Comparison of ENCODE assay signal across 8 cellular contexts in the genomic region with DNA sequence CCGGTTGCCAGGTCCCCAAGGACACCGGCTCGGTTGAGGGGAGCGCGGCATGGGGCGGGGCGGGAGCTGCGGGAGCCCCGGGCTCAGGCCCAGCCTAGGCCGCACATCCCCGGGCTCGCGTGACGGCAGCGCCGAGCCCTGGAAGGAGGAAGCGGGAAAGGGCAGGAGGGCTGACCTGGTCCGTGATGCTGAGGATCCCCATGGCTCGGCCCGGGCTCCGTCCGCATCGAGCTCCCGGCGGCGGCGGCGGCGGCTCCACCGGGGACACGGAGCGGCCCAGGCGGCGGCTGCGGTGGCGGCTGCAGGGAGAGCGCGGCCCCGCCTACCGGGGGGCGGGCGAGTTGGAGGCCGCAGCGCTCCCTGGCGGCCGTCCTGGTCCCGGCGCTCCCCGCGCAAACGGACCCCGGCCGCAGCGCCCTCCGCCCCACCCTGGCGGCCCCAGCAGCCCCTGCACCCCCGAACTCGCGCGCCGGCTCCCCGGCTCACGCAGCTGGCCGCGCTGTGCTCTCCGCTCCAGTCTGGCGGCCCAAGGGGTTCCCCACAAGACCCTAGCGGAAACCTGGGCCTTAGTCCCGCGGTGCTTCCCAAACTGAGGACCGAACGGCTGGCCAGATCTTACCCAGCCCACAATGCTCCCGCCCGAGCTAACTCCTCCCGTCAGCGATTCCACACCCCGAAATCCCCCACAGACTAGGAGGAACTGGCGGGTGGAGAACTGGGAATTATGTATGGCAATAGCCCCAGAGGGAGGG. TPM values are rescaled to one million over a fixed set of nuclear protein-coding genes. Genes with fewer than 3 reads are reported as not detected.
DNase-seq lines count a peak whose midpoint lies in the region; ATAC-seq and TF ChIP-seq lines count a peak whose summit lies in the region.

A gene (minus strand): TSS at position 317 of the 752 bp plus-strand sequence. CDS start 115 bp downstream, at position 202.

- no peaks in the 10 kb centered on the region for H3K27me3 ChIP-seq in neural progenitor cell
- no peaks in the 10 kb centered on the region for H3K27me3 ChIP-seq in stomach smooth muscle (ENCODE audit: control insufficient read depth in 1 of 2, insufficient read depth in 2 of 2, low read length in 2 of 2)

- POLR2A ChIA-PET in RWPE1 (lab: Yijun Ruan, JAX; ENCODE audit: low non-redundant PET), result no interaction called here

- H3K4me3 ChIP-seq in foreskin fibroblast (ENCODE audit: low read depth in 1 of 2, low read length in 2 of 2), result peak within 1 kb of the TSS; percentile 74 to 87
- H3K4me3 ChIP-seq in neural progenitor cell, result peak within 1 kb of the TSS; percentile 100
- peak within 1 kb of the TSS; percentile 88 to 96 for H3K4me3 ChIP-seq in stomach smooth muscle (ENCODE audit: low read length in 2 of 2)

- H3K27ac Mint-ChIP-seq in neural progenitor cell, result peak within 1 kb of the TSS; percentile 77

- H3K4me1 Mint-ChIP-seq in neural progenitor cell, result peaks cover 18% of the 10 kb centered on the region

- H3K27ac ChIP-seq in KOPT-K1 (ENCODE audit: low read depth, low read length, poor library complexity, severe bottlenecking) (peak within 1 kb of the TSS; percentile 81), RWPE1 (peak within 1 kb of the TSS; percentile 90), neural progenitor cell (peak within 1 kb of the TSS; percentile 46), stomach smooth muscle (ENCODE audit: low read length) (peak within 1 kb of the TSS; percentile 79)

- H3K4me2 ChIP-seq in neural progenitor cell, result peak within 1 kb of the TSS; percentile 100

- peaks cover 18% of the 10 kb centered on the region for H3K36me3 Mint-ChIP-seq in neural progenitor cell

- peak; percentile 89 for ATAC-seq in GM21737 (IDR thresholded peaks at IDR 0.05; ENCODE audit: unreplicated experiment)

- H2AFZ ChIP-seq in neural progenitor cell (replicated peaks), result peak within 1 kb of the TSS; percentile 92

- H4K20me1 ChIP-seq in neural progenitor cell (ENCODE audit: low read depth), result peaks cover 25% of the 10 kb centered on the region

- peaks cover 30% of the 10 kb centered on the region for H3K79me2 ChIP-seq in neural progenitor cell (ENCODE audit: low read depth)

- H3K4me1 ChIP-seq in neural progenitor cell (peaks cover 17% of the 10 kb centered on the region), stomach smooth muscle (ENCODE audit: control insufficient read depth, insufficient read depth, low read length) (peaks cover 28% of the 10 kb centered on the region)

- H3F3A ChIP-seq in neural progenitor cell (ENCODE audit: low read depth), result peaks cover 22% of the 10 kb centered on the region

- H3K36me3 ChIP-seq in KOPT-K1 (ENCODE audit: insufficient read depth, low read length), result peaks cover 38% of the 10 kb centered on the region
- H3K36me3 ChIP-seq in neural progenitor cell, result no peaks in the 10 kb centered on the region
- H3K36me3 ChIP-seq in stomach smooth muscle (ENCODE audit: control insufficient read depth in 2 of 2, insufficient read depth in 2 of 2, low read length in 2 of 2), result peaks cover 27 to 29% of the 10 kb centered on the region in 2 donors

- no peaks in the 10 kb centered on the region for H3K9me3 Mint-ChIP-seq in neural progenitor cell

- TF ChIP-seq CTCF in RWPE1 (conservative IDR thresholded peaks at IDR 0.05; ENCODE audit: low read depth), result peak; percentile 88
- peak; percentile 6 for TF ChIP-seq CTCF in foreskin fibroblast (IDR thresholded peaks at IDR 0.05; ENCODE audit: low read depth, low read length)
- TF ChIP-seq CTCF in neural progenitor cell (IDR thresholded peaks at IDR 0.05), result peak; percentile 71

- H3K4me3 Mint-ChIP-seq in neural progenitor cell, result peak within 1 kb of the TSS; percentile 98

- H3K27me3 Mint-ChIP-seq in neural progenitor cell (ENCODE audit: insufficient read depth, low read depth), result peaks cover 2% of the 10 kb centered on the region

- CTCF ChIA-PET in RWPE1 (lab: Yijun Ruan, JAX), result interaction anchor here (0.5 to 1.8 kb wide), 13 partner anchors 8 to 330 kb away, joined by 3 to 7 read pairs (median 4); a partner anchor contains a TSS

- H3K9me3 ChIP-seq in KOPT-K1 (ENCODE audit: insufficient read depth, low read length, poor library complexity, severe bottlenecking), result no peaks in the 10 kb centered on the region
- no peaks in the 10 kb centered on the region for H3K9me3 ChIP-seq in neural progenitor cell (ENCODE audit: low read depth)
- no peaks in the 10 kb centered on the region for H3K9me3 ChIP-seq in stomach smooth muscle (ENCODE audit: control insufficient read depth in 2 of 2, low read length in 2 of 2)

- peak within 1 kb of the TSS; percentile 95 for H3K9ac ChIP-seq in neural progenitor cell
- H3K9ac ChIP-seq in stomach smooth muscle (ENCODE audit: low read length in 2 of 2), result peak within 1 kb of the TSS; percentile 83 to 92

- DNase-seq in ELR (ENCODE audit: low read depth) (peak; percentile 84), RWPE1 (ENCODE audit: low spot score) (peak; percentile 86), foreskin fibroblast (peak; percentile 72 to 92), neural progenitor cell (ENCODE audit: low spot score) (peak; percentile 94)
- DNase-seq in activated effector memory CD4-positive, alpha-beta T cell treated with anti-CD3 and anti-CD28 coated beads, Interleukin-2, amount 50 U/mL, for 16 hours, result peak; percentile 93

RNA-seq across cellular contexts. Expression of the gene that starts here (rescaled TPM):
- 9.1 and 18.1 TPM in 2 replicates for total RNA-seq in neural progenitor cell (ENCODE audit: low replicate concordance)

Comparison
In these comparisons a context has a peak if more than half of its experiments do, and no peak if none do; other contexts are left out.
1. Peak in every context shown above with its lines: DNase-seq, ATAC-seq, H3K4me3 ChIP-seq and H3K27ac ChIP-seq.
2. CTCF ChIP-seq: peak in every context shown above with its lines; median percentile 88 in RWPE1; 71 in neural progenitor cell; 6 in foreskin fibroblast.